Comparison of ENCODE assay signal across 37 cellular contexts in genomic region chr17:19738757-19739156, GRCh38. TPM values are rescaled to one million over a fixed set of nuclear protein-coding genes. Genes with fewer than 3 reads are reported as not detected.
"Had no signal": no experiment of that assay in that cellular context is flagged by ENCODE, and none has a peak within 500 bp of the region (broad histone marks: within the 10 kb centered on the region; RNA-seq: fewer than 3 reads in every experiment).

No MANE protein-coding gene starts in this region.

- H3K9me3 ChIP-seq: adrenal gland, body of pancreas, breast epithelium had no signal

- FAIRE-seq: astrocyte, TTC549 had no signal

- ATAC-seq: activated naive CD4-positive, alpha-beta T cell treated with anti-CD3 and anti-CD28 coated beads, Interleukin-2, amount 50 U/mL, for 72 hours; activated T-cell treated with anti-CD3 and anti-CD28 coated beads, Interleukin-2, amount 50 U/mL, for 4 hours; activated T-helper 17 cell treated with anti-CD3 and anti-CD28 coated beads, Interleukin-2, amount 50 U/mL, for 72 hours; body of pancreas had no signal

- DNase-seq: activated B cell treated with CpG ODN at 0.5 μM for 24 hours; activated CD4-positive, alpha-beta memory T cell treated with anti-CD3 and anti-CD28 coated beads for 36 hours; activated CD4-positive, alpha-beta T cell treated with anti-CD3 and anti-CD28 coated beads for 4 hours; activated CD4-positive, alpha-beta T cell treated with anti-CD3 and anti-CD28 coated beads, Interleukin-2, amount 10 ng/mL, durations not matched to agents 24 days and 14 days; activated CD4-positive, alpha-beta T cell treated with anti-CD3 and anti-CD28 coated beads, Interleukin-2, amount 50 U/mL, for 1 hour; activated CD4-positive, alpha-beta T cell treated with anti-CD3 and anti-CD28 coated beads, Interleukin-2, amount 50 U/mL, for 4 hours; activated CD4-positive, CD25-positive, alpha-beta regulatory T cell treated with anti-CD3 and anti-CD28 coated beads, Interleukin-2, amount 50 U/mL, for 72 hours; activated CD8-positive, alpha-beta memory T cell treated with anti-CD3 and anti-CD28 coated beads, Interleukin-2, amount 50 U/mL, for 4 hours; activated CD8-positive, alpha-beta T cell treated with anti-CD3 and anti-CD28 coated beads for 36 hours; activated effector memory CD4-positive, alpha-beta T cell treated with anti-CD3 and anti-CD28 coated beads, Interleukin-2, amount 50 U/mL, for 16 hours; activated gamma-delta T cell treated with Interleukin-2 at 50 U/mL for 16 hours; activated naive CD4-positive, alpha-beta T cell; activated naive CD4-positive, alpha-beta T cell treated with anti-CD3 and anti-CD28 coated beads for 36 hours; activated naive CD4-positive, alpha-beta T cell treated with anti-CD3 and anti-CD28 coated beads, Interleukin-2, amount 50 U/mL, for 16 hours; activated naive CD8-positive, alpha-beta T cell treated with anti-CD3 and anti-CD28 coated beads for 36 hours; activated T-cell treated with anti-CD3 and anti-CD28 coated beads for 4 hours; activated T-cell treated with anti-CD3 and anti-CD28 coated beads, Interleukin-2, amount 50 U/mL, for 1 hour; activated T-cell treated with anti-CD3 and anti-CD28 coated beads, Interleukin-2, amount 50 U/mL, for 4 hours; activated T-cell treated with anti-CD3 and anti-CD28 coated beads, Interleukin-2, amount 50 U/mL, for 72 hours; adrenal gland; amniotic stem cell; aorta; body of pancreas; brain microvascular endothelial cell; central memory CD4-positive, alpha-beta T cell; T-helper 1 cell; T-helper 2 cell; T-helper 9 cell had no signal

- H3K4me1 ChIP-seq: breast epithelium had no signal

- H3K4me3 ChIP-seq: adrenal gland, body of pancreas, breast epithelium had no signal

- H3K27me3 ChIP-seq: adrenal gland, body of pancreas, brain microvascular endothelial cell, breast epithelium had no signal

- H3K36me3 ChIP-seq: adrenal gland, brain microvascular endothelial cell, breast epithelium had no signal

- H3K27ac ChIP-seq: adrenal gland, body of pancreas, brain microvascular endothelial cell, breast epithelium, VCaP had no signal

RNA-seq across cellular contexts. Expression of gene ALDH3A1, which starts 9.3 kb away (rescaled TPM):
- total RNA-seq: activated B cell treated with CpG ODN at 0.5 μM for 24 hours; activated CD4-positive, alpha-beta T cell treated with anti-CD3 and anti-CD28 coated beads, Interleukin-2, amount 10 ng/mL, durations not matched to agents 24 days and 14 days; activated CD8-positive, alpha-beta memory T cell treated with anti-CD3 and anti-CD28 coated beads for 36 hours; activated naive CD4-positive, alpha-beta T cell treated with anti-CD3 and anti-CD28 coated beads for 36 hours; activated T-cell treated with anti-CD3 and anti-CD28 coated beads, Interleukin-2, amount 50 U/mL, for 4 hours; activated T-helper 1 cell treated with anti-CD3 and anti-CD28 coated beads, Interleukin-12 subunit alpha, Interleukin-12 subunit beta, Interleukin-2, Interleukin-4 antibody, amounts not matched to agents 30 ng/mL and 10 ng/mL and 1 ng/mL, durations not matched to agents 14 hours and 24 hours and 36 hours; activated T-helper 17 cell treated with anti-CD3 and anti-CD28 coated beads, Interleukin-2, amount 50 U/mL, for 72 hours; astrocyte had no signal

RNA-seq across cellular contexts. Expression of gene SLC47A2, which starts 22.4 kb away (rescaled TPM):
- total RNA-seq: activated B cell treated with CpG ODN at 0.5 μM for 24 hours; activated CD4-positive, alpha-beta memory T cell treated with anti-CD3 and anti-CD28 coated beads for 36 hours; activated CD4-positive, alpha-beta T cell treated with anti-CD3 and anti-CD28 coated beads, Interleukin-2, amount 10 ng/mL, durations not matched to agents 24 days and 14 days; activated CD8-positive, alpha-beta memory T cell treated with anti-CD3 and anti-CD28 coated beads for 36 hours; activated CD8-positive, alpha-beta T cell treated with anti-CD3 and anti-CD28 coated beads for 36 hours; activated naive CD4-positive, alpha-beta T cell treated with anti-CD3 and anti-CD28 coated beads for 36 hours; activated naive CD4-positive, alpha-beta T cell treated with anti-CD3 and anti-CD28 coated beads, Interleukin-2, amount 50 U/mL, for 72 hours; activated naive CD8-positive, alpha-beta T cell treated with anti-CD3 and anti-CD28 coated beads for 36 hours; activated T-cell treated with anti-CD3 and anti-CD28 coated beads, Interleukin-2, amount 50 U/mL, for 4 hours; activated T-cell treated with anti-CD3 and anti-CD28 coated beads, Interleukin-2, amount 50 U/mL, for 72 hours; activated T-helper 1 cell treated with anti-CD3 and anti-CD28 coated beads, Interleukin-12 subunit alpha, Interleukin-12 subunit beta, Interleukin-2, Interleukin-4 antibody, amounts not matched to agents 30 ng/mL and 10 ng/mL and 1 ng/mL, durations not matched to agents 14 hours and 24 hours and 36 hours; activated T-helper 17 cell treated with anti-CD3 and anti-CD28 coated beads, Interleukin-2, amount 50 U/mL, for 72 hours; aorta; astrocyte; cardiac septum had no signal
